Comparison of ENCODE assay signal across 29 cellular contexts in the genomic region with DNA sequence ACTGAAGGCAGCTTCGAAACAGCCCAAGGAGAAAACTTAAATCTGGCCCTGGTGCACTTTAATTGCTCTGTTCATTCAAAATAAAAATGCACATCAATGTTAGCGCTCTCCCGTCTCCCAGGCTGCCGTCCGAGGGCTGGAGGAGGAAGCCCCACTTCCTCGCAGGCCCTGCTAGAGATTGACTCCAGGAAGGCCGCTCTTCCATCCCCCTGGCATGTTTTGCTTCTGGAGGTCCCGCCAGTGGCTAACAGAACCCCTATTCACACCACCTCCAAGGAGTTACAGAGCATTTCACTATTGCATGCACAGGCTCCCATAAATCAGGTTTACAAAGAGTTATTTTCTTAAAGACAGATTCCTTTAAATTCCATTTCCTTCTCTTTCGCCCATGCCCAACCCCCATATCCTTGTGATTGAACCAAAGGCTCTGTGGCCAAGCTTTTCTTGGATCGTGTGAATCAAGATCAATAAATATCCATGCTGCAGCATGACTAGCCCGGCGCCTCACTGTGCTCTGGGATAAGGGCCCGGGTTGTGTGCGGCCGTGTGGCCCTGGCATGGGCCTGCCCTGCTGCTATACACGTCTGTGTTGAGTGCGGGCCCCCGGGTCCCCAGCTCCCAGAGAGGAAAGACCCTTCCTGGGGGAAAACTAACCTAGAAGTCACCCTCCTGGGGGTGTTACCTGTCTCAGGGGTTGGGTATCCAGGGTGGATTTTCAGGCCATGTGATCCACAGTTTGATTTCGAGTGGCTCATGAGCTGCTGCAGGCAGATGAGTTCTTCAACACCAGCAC.
DNase-seq lines count a peak whose midpoint lies in the region; ATAC-seq, FAIRE-seq and TF ChIP-seq lines count a peak whose summit lies in the region.
"Had no signal": no experiment of that assay in that cellular context is flagged by ENCODE, and none has a peak within 500 bp of the region (broad histone marks: within the 10 kb centered on the region; RNA-seq: fewer than 3 reads in every experiment).

No MANE protein-coding gene starts in this region.

- H3K4me1 Mint-ChIP-seq in MCF 10A (ENCODE audit: insufficient read depth, unreplicated experiment) = peaks cover 28% of the 10 kb centered on the region
- H3K4me1 Mint-ChIP-seq: IgD-negative memory B cell had no signal

- H2AFZ ChIP-seq in K562 (ENCODE audit: low read depth, low read length) = no peak overlapping the region

- TF ChIP-seq EP300 in K562 (IDR thresholded peaks at IDR 0.05; ENCODE audit: low read length) = no peak

- H3K79me2 ChIP-seq in K562 (ENCODE audit: control insufficient read depth, insufficient read depth, low read length) = no peaks in the 10 kb centered on the region

- peaks cover 6% of the 10 kb centered on the region for H4K20me1 ChIP-seq in K562 (replicated peaks; ENCODE audit: control insufficient read depth, insufficient read depth, low read length)

- no peaks in the 10 kb centered on the region for H3K27me3 ChIP-seq in breast epithelium
- H3K27me3 ChIP-seq in K562 (ENCODE audit: control insufficient read depth in 2 of 2, insufficient read depth in 2 of 2, low read length in 2 of 2) = peaks cover 6 to 21% of the 10 kb centered on the region in 2 experiments; a peak in 3 of 5 replicates
- H3K27me3 ChIP-seq: dorsolateral prefrontal cortex, MG63, upper lobe of right lung had no signal

- H3K4me3 ChIP-seq in breast epithelium (no peak overlapping the region), K562 (no peak overlapping the region)
- H3K4me3 ChIP-seq: dorsolateral prefrontal cortex, MG63, upper lobe of right lung had no signal

- H3K4me1 ChIP-seq in breast epithelium = no peaks in the 10 kb centered on the region
- no peaks in the 10 kb centered on the region for H3K4me1 ChIP-seq in K562 (replicated peaks in 1 of 2; ENCODE audit: control insufficient read depth in 2 of 2, insufficient read depth in 2 of 2, low read length in 2 of 2)

- no peak for TF ChIP-seq POLR2A in breast epithelium (IDR thresholded peaks at IDR 0.05)
- TF ChIP-seq POLR2A in K562 (conservative IDR thresholded peaks at IDR 0.05) = no peak
- no peak for TF ChIP-seq POLR2A in H54 (IDR thresholded peaks at IDR 0.05; ENCODE audit: low read depth, low read length)
- TF ChIP-seq POLR2A in GM12892 (IDR thresholded peaks at IDR 0.05; ENCODE audit: low read depth, low read length) = no peak

- H3K4me2 ChIP-seq in K562 (ENCODE audit: insufficient read depth, low read length) = no peak overlapping the region

- BruUV-seq in MCF 10A (replicated peaks; lab: Mats Ljungman, UMichigan) = no TSS peak
- BruUV-seq in K562 (replicated peaks; lab: Mats Ljungman, UMichigan) = no TSS peak

- H3K9me3 ChIP-seq in breast epithelium (no peaks in the 10 kb centered on the region), K562 (replicated peaks; ENCODE audit: control insufficient read depth, insufficient read depth, low read depth, low read length) (no peaks in the 10 kb centered on the region)
- H3K9me3 ChIP-seq: MG63, upper lobe of right lung had no signal

- DNase-seq in MCF 10A (ENCODE audit: unreplicated experiment) = no peak
- DNase-seq in breast epithelium (ENCODE audit: low spot score in 2 of 2) = no peak
- DNase-seq in NCI-H69 (lab: John Stamatoyannopoulos, UW) = peak; percentile 1
- peak in 1 of 4 experiments; percentile 24 for DNase-seq in K562 (ENCODE audit: extremely low read depth in 1 of 4, low spot score in 3 of 4)
- DNase-seq in retina = peak; percentile 50
- DNase-seq in H54 (ENCODE audit: insufficient read length, low spot score) = no peak
- DNase-seq in GM12892 (ENCODE audit: insufficient read length) = no peak
- DNase-seq in frontal cortex (ENCODE audit: low spot score in 2 of 2) = no peak
- DNase-seq: activated CD8-positive, alpha-beta memory T cell treated with anti-CD3 and anti-CD28 coated beads for 24 hours; activated T-cell treated with anti-CD3 and anti-CD28 coated beads, Interleukin-2, amount 50 U/mL, for 1 hour; CD4-positive, alpha-beta T cell; cerebellar nuclear complex; dorsolateral prefrontal cortex; HFFc6; kidney glomerular epithelial cell; mammary epithelial cell; MG63; NCI-H1436 treated with DMSO at 0.1 percent for 48 hours; NCI-H2171; NCI-H524; OCI-M1; small intestine; stimulated activated CD4-positive, alpha-beta T cell treated with anti-CD3 and anti-CD28 coated beads, Interleukin-2, amount 100 ng/mL, for 24 hours; substantia nigra; upper lobe of right lung had no signal

- no peaks in the 10 kb centered on the region for H3K9me1 ChIP-seq in K562 (ENCODE audit: control insufficient read depth, insufficient read depth, low read length)

- in situ Hi-C loops in K562 (cut with MboI) = no loop called here

- intact Hi-C loops in MCF 10A (cut with micrococcal nuclease) (no loop called here), breast epithelium (cut with DNase I; ENCODE audit: low total_unique reads) (no loop called here), K562 (cut with micrococcal nuclease) (no loop called here)

- peak overlapping the region; percentile 80 for H3K27ac Mint-ChIP-seq in MCF 10A (ENCODE audit: low read depth, unreplicated experiment)
- H3K27ac Mint-ChIP-seq: activated naive CD8-positive, alpha-beta T cell; CD4-positive, alpha-beta T cell; HFFc6; IgD-negative memory B cell had no signal

- WGBS in K562 (ENCODE audit: insufficient coverage, low coverage, missing lambda C conversion rate) = 39% methylated on average over 19 of the region's 19 CpGs

- H3K27me3 Mint-ChIP-seq in MCF 10A (ENCODE audit: insufficient read depth, unreplicated experiment) = no peaks in the 10 kb centered on the region
- H3K27me3 Mint-ChIP-seq: activated naive CD8-positive, alpha-beta T cell; CD4-positive, alpha-beta T cell had no signal

- H3K27ac ChIP-seq in breast epithelium (no peak overlapping the region), K562 (ENCODE audit: extremely low read depth, low read depth, low read length) (no peak overlapping the region)
- H3K27ac ChIP-seq: dorsolateral prefrontal cortex, upper lobe of right lung had no signal

- H3K36me3 ChIP-seq in breast epithelium (no peaks in the 10 kb centered on the region), K562 (ENCODE audit: control insufficient read depth, insufficient read depth, low read length) (no peaks in the 10 kb centered on the region)
- H3K36me3 ChIP-seq: MG63, upper lobe of right lung had no signal

- H3K4me3 Mint-ChIP-seq in MCF 10A (ENCODE audit: unreplicated experiment) = no peak overlapping the region
- H3K4me3 Mint-ChIP-seq: activated naive CD8-positive, alpha-beta T cell; CD4-positive, alpha-beta T cell; HFFc6; IgD-negative memory B cell had no signal

- no peak for TF ChIP-seq RAD21 in K562 (CRISPR knock-in tag; conservative IDR thresholded peaks at IDR 0.05 in 1 of 2, IDR thresholded peaks at IDR 0.05 in 1 of 2)

- TF ChIP-seq CTCF in MCF 10A (IDR thresholded peaks at IDR 0.05; ENCODE audit: unreplicated experiment) = no peak
- no peak for TF ChIP-seq CTCF in breast epithelium (IDR thresholded peaks at IDR 0.05)
- TF ChIP-seq CTCF in K562 (IDR thresholded peaks at IDR 0.05 in 2 of 3, conservative IDR thresholded peaks at IDR 0.05 in 1 of 3; ENCODE audit: insufficient read depth in 2 of 3, low read depth in 1 of 3, low read length in 3 of 3) = no peak

- H3K9ac ChIP-seq in K562 (ENCODE audit: insufficient read depth in 1 of 2, low read depth in 2 of 2, low read length in 2 of 2) = no peak overlapping the region

- peak; percentile 48 for ATAC-seq in K562
- ATAC-seq: Right ventricle myocardium inferior, upper lobe of right lung had no signal

- no peaks in the 10 kb centered on the region for H3K9me3 Mint-ChIP-seq in MCF 10A (ENCODE audit: unreplicated experiment)
- H3K9me3 Mint-ChIP-seq: CD4-positive, alpha-beta T cell; HFFc6; IgD-negative memory B cell had no signal

- POLR2A ChIA-PET in MCF 10A (lab: Yijun Ruan, JAX) = interaction anchor here (0.6 kb wide), 1 partner anchor 9 kb away, joined by 3 read pairs; no protein-coding TSS in a partner anchor
- POLR2A ChIA-PET in K562 (lab: Yijun Ruan, JAX) = interaction anchor here (0.7 kb wide), 1 partner anchor 15 kb away, joined by 3 read pairs; no protein-coding TSS in a partner anchor

- peaks cover 6% of the 10 kb centered on the region for H3K36me3 Mint-ChIP-seq in MCF 10A (ENCODE audit: insufficient read depth, unreplicated experiment)
- H3K36me3 Mint-ChIP-seq: activated naive CD8-positive, alpha-beta T cell; IgD-negative memory B cell had no signal

- FAIRE-seq in K562 (lab: Jason Lieb, UNC) (no peak), H54 (lab: Jason Lieb, UNC) (no peak), GM12892 (lab: Jason Lieb, UNC) (no peak), frontal cortex (lab: Jason Lieb, UNC) (no peak)
- FAIRE-seq: endothelial cell of umbilical vein, small intestine had no signal

- CTCF ChIA-PET in MCF 10A (lab: Yijun Ruan, JAX) = interaction anchor here (0.6 kb wide), 1 partner anchor 8 kb away, joined by 3 read pairs; no protein-coding TSS in a partner anchor
- CTCF ChIA-PET in K562 (lab: Yijun Ruan, JAX; ENCODE audit: low intra/inter-chr PET ratio) = no interaction called here

TF ChIP-seq in K562, 482 proteins besides CTCF, POLR2A, EP300 and RAD21 (continues in another document):
- TF ChIP-seq CAMTA2 (CRISPR knock-in tag; conservative IDR thresholded peaks at IDR 0.05) = no peak
- no peak for TF ChIP-seq ZNF121 (CRISPR knock-in tag; conservative IDR thresholded peaks at IDR 0.05)
- no peak for TF ChIP-seq BACH1 (tag; IDR thresholded peaks at IDR 0.05)
- TF ChIP-seq XRCC3 (IDR thresholded peaks at IDR 0.05) = no peak
- no peak for TF ChIP-seq RBFOX2 (IDR thresholded peaks at IDR 0.05; ENCODE audit: low read depth, low read length)
- TF ChIP-seq ZNF311 (CRISPR knock-in tag; IDR thresholded peaks at IDR 0.05) = no peak
- TF ChIP-seq GTF2F1 (IDR thresholded peaks at IDR 0.05; ENCODE audit: low read depth, low read length) = no peak
- TF ChIP-seq TBP (optimal IDR thresholded peaks at IDR 0.05; ENCODE audit: low read depth, low read length) = no peak
- no peak for TF ChIP-seq FOXM1 (IDR thresholded peaks at IDR 0.05; ENCODE audit: low read depth)
- TF ChIP-seq FOXM1 (CRISPR knock-in tag; IDR thresholded peaks at IDR 0.05; ENCODE audit: low read depth) = no peak
- TF ChIP-seq, protein P1, sequence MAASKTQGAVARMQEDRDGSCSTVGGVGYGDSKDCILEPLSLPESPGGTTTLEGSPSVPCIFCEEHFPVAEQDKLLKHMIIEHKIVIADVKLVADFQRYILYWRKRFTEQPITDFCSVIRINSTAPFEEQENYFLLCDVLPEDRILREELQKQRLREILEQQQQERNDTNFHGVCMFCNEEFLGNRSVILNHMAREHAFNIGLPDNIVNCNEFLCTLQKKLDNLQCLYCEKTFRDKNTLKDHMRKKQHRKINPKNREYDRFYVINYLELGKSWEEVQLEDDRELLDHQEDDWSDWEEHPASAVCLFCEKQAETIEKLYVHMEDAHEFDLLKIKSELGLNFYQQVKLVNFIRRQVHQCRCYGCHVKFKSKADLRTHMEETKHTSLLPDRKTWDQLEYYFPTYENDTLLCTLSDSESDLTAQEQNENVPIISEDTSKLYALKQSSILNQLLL (CRISPR knock-in tag; IDR thresholded peaks at IDR 0.05; ENCODE audit: borderline replicate concordance) = no peak

Comparison
In these comparisons a context has a peak if more than half of its experiments do, and no peak if none do; other contexts are left out.
1. DNase-seq: peak in NCI-H69 (single experiment) and retina (single experiment); none in MCF 10A (single experiment), breast epithelium (0 of 2), H54 (single experiment), GM12892 (single experiment) and frontal cortex (0 of 2).